In the genomic region with DNA sequence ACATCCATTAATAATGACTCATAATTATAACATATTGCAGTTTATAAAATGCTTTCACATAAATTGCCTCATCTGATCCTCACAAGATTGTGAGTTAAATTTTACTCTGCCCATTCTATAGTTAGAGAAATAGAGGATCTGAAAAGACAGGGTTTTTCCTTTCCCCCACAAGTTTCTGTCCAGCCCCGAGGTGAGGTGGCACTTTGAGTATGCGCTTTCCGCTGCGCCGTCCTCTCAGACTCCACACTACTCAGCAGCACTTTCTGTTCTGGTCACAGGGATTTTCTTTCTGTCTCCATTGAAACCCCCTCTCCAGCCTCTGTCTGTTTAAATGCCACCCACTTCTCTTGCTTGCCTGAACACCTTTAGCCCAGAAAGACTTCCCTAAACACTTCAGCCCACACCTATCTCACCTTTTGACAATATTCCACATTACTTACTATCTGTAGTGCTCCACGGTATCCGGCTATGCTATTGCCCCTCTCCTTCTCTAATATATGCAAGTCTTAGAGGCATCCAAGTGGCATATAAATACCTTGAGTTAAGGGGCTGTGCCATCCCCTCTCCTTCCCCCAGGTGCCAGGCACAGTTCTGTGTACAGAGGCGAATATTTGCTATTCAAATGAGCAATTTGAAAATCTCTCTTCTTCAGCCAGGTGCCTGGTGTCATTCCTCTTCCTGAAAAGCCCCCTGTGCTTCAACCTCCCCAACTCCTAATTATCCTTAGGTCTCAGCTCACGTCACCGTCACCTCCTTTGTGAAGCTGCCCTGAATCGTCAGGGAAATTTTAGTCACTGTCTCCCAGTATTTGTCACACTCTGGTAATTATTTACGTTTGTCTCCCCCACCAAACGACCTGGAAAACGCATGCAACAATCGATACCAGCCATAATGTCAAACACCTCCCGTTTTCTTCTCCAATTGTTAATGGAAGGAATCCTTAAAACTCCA, we compare ENCODE assay signal across 10 cellular contexts.
DNase-seq lines count a peak whose midpoint lies in the region; ATAC-seq and TF ChIP-seq lines count a peak whose summit lies in the region.
"Had no signal": no experiment of that assay in that cellular context is flagged by ENCODE, and none has a peak within 500 bp of the region (broad histone marks: within the 10 kb centered on the region; RNA-seq: fewer than 3 reads in every experiment).

No MANE protein-coding gene starts in this region.

- POLR2A ChIA-PET in activated CD8-positive, alpha-beta T cell treated with anti-CD3 and anti-CD28 coated beads for 36 hours (lab: Charles Lee) = no interaction called here
- POLR2A ChIA-PET in activated CD8-positive, alpha-beta T cell treated with anti-CD3 and anti-CD28 coated beads, Interleukin-2, amount 10 ng/mL, durations not matched to agents 7 days and 5 days (lab: Charles Lee) = no interaction called here

- TF ChIP-seq CTCF in activated CD8-positive, alpha-beta T cell treated with anti-CD3 and anti-CD28 coated beads for 36 hours (IDR thresholded peaks at IDR 0.05) = no peak
- no peak for TF ChIP-seq CTCF in MM.1S (IDR thresholded peaks at IDR 0.05; ENCODE audit: low read length)
- no peak for TF ChIP-seq CTCF in mucosa of descending colon (IDR thresholded peaks at IDR 0.05)

- DNase-seq in activated CD8-positive, alpha-beta T cell treated with anti-CD3 and anti-CD28 coated beads for 36 hours = peak; percentile 26
- DNase-seq in activated CD8-positive, alpha-beta T cell treated with anti-CD3 and anti-CD28 coated beads, Interleukin-2, amount 10 ng/mL, durations not matched to agents 7 days and 5 days = no peak
- DNase-seq in stimulated activated effector memory CD8-positive, alpha-beta T cell treated with anti-CD3 and anti-CD28 coated beads, Interleukin-12 subunit alpha, Interleukin-12 subunit beta, amount 100 ng/mL, for 72 hours (ENCODE audit: low spot score in 2 of 2) = peak in 1 of 2 donors; percentile 50
- no peak for DNase-seq in MM.1S
- no peak for DNase-seq in mucosa of descending colon
- no peak for DNase-seq in SW 1271 (lab: John Stamatoyannopoulos, UW)
- DNase-seq: NCI-H1092 treated with DMSO at 0.1 percent for 48 hours had no signal

- no peak overlapping the region for H3K4me2 ChIP-seq in MM.1S (ENCODE audit: low read depth, low read length)

- no peaks in the 10 kb centered on the region for H3K27me3 ChIP-seq in MM.1S (replicated peaks; ENCODE audit: insufficient read depth, low read length)

- no peak overlapping the region for H2AFZ ChIP-seq in MM.1S (ENCODE audit: low read length)

- H3K9me3 Mint-ChIP-seq in activated CD8-positive, alpha-beta T cell treated with anti-CD3 and anti-CD28 coated beads for 36 hours = no peaks in the 10 kb centered on the region
- H3K9me3 Mint-ChIP-seq in activated CD8-positive, alpha-beta T cell treated with anti-CD3 and anti-CD28 coated beads, Interleukin-2, amount 10 ng/mL, durations not matched to agents 7 days and 5 days (ENCODE audit: insufficient read depth) = no peaks in the 10 kb centered on the region
- no peaks in the 10 kb centered on the region for H3K9me3 Mint-ChIP-seq in stimulated activated effector memory CD8-positive, alpha-beta T cell treated with anti-CD3 and anti-CD28 coated beads, Interleukin-12 subunit alpha, Interleukin-12 subunit beta, amount 100 ng/mL, for 72 hours
- H3K9me3 Mint-ChIP-seq: T-helper 2 cell treated with Interferon-gamma antibody and Interleukin-4, amounts not matched to agents 5 μg/mL and 100 μg/mL, for 36 hours had no signal

- H3K4me1 ChIP-seq in MM.1S (ENCODE audit: low read length) = no peaks in the 10 kb centered on the region
- H3K4me1 ChIP-seq in mucosa of descending colon (ENCODE audit: low read depth) = no peaks in the 10 kb centered on the region

- H3K27me3 Mint-ChIP-seq in activated CD8-positive, alpha-beta T cell treated with anti-CD3 and anti-CD28 coated beads for 36 hours = peaks cover 5% of the 10 kb centered on the region
- no peaks in the 10 kb centered on the region for H3K27me3 Mint-ChIP-seq in activated CD8-positive, alpha-beta T cell treated with anti-CD3 and anti-CD28 coated beads, Interleukin-2, amount 10 ng/mL, durations not matched to agents 7 days and 5 days (ENCODE audit: low read depth)

- H3K27ac ChIP-seq in MM.1S (ENCODE audit: low read length) = no peak overlapping the region

- H3K9ac ChIP-seq in MM.1S (ENCODE audit: low read length) = no peak overlapping the region

- peaks cover 3% of the 10 kb centered on the region for H3K4me1 Mint-ChIP-seq in activated CD8-positive, alpha-beta T cell treated with anti-CD3 and anti-CD28 coated beads for 36 hours (ENCODE audit: low read depth)
- no peaks in the 10 kb centered on the region for H3K4me1 Mint-ChIP-seq in activated CD8-positive, alpha-beta T cell treated with anti-CD3 and anti-CD28 coated beads, Interleukin-2, amount 10 ng/mL, durations not matched to agents 7 days and 5 days (ENCODE audit: low read depth)
- H3K4me1 Mint-ChIP-seq in stimulated activated effector memory CD8-positive, alpha-beta T cell treated with anti-CD3 and anti-CD28 coated beads, Interleukin-12 subunit alpha, Interleukin-12 subunit beta, amount 100 ng/mL, for 72 hours = peaks cover 9% of the 10 kb centered on the region

- no peaks in the 10 kb centered on the region for H3K36me3 ChIP-seq in MM.1S (replicated peaks; ENCODE audit: insufficient read depth, low read length)
- H3K36me3 ChIP-seq in mucosa of descending colon (ENCODE audit: low read depth) = no peaks in the 10 kb centered on the region

- H4K20me1 ChIP-seq in MM.1S (ENCODE audit: insufficient read depth, low read length) = no peaks in the 10 kb centered on the region

- H3K9me2 ChIP-seq in MM.1S (replicated peaks; ENCODE audit: insufficient read depth, low read length) = no peaks in the 10 kb centered on the region

- H3K79me2 ChIP-seq in MM.1S (ENCODE audit: low read length) = no peaks in the 10 kb centered on the region

- no peaks in the 10 kb centered on the region for H3K9me3 ChIP-seq in MM.1S (replicated peaks; ENCODE audit: insufficient read depth, low read length)
- no peaks in the 10 kb centered on the region for H3K9me3 ChIP-seq in mucosa of descending colon

- no peaks in the 10 kb centered on the region for H3F3A ChIP-seq in MM.1S (ENCODE audit: insufficient read depth, low read length)

- CTCF ChIA-PET in activated CD8-positive, alpha-beta T cell treated with anti-CD3 and anti-CD28 coated beads for 36 hours (lab: Charles Lee) = no interaction called here
- CTCF ChIA-PET in activated CD8-positive, alpha-beta T cell treated with anti-CD3 and anti-CD28 coated beads, Interleukin-2, amount 10 ng/mL, durations not matched to agents 7 days and 5 days (lab: Charles Lee) = no interaction called here

- no peak overlapping the region for H3K27ac Mint-ChIP-seq in activated CD8-positive, alpha-beta T cell treated with anti-CD3 and anti-CD28 coated beads for 36 hours
- no peak overlapping the region for H3K27ac Mint-ChIP-seq in activated CD8-positive, alpha-beta T cell treated with anti-CD3 and anti-CD28 coated beads, Interleukin-2, amount 10 ng/mL, durations not matched to agents 7 days and 5 days
- H3K27ac Mint-ChIP-seq in stimulated activated effector memory CD8-positive, alpha-beta T cell treated with anti-CD3 and anti-CD28 coated beads, Interleukin-12 subunit alpha, Interleukin-12 subunit beta, amount 100 ng/mL, for 72 hours = no peak overlapping the region
- H3K27ac Mint-ChIP-seq: T-helper 2 cell treated with Interferon-gamma antibody and Interleukin-4, amounts not matched to agents 5 μg/mL and 100 μg/mL, for 36 hours had no signal

- H3K4me3 ChIP-seq in MM.1S (ENCODE audit: low read length) (no peak overlapping the region), mucosa of descending colon (no peak overlapping the region)

- peak; percentile 74 for ATAC-seq in activated CD8-positive, alpha-beta T cell treated with anti-CD3 and anti-CD28 coated beads for 36 hours
- no peak for ATAC-seq in activated CD8-positive, alpha-beta T cell treated with anti-CD3 and anti-CD28 coated beads, Interleukin-2, amount 10 ng/mL, durations not matched to agents 7 days and 5 days
- ATAC-seq in HG02571 (IDR thresholded peaks at IDR 0.05; ENCODE audit: unreplicated experiment) (peak; percentile 90), HG03521 (IDR thresholded peaks at IDR 0.05; ENCODE audit: unreplicated experiment) (peak; percentile 89), mucosa of descending colon (no peak)
- peak; percentile 84 for ATAC-seq in stimulated activated effector memory CD8-positive, alpha-beta T cell treated with anti-CD3 and anti-CD28 coated beads, Interleukin-12 subunit alpha, Interleukin-12 subunit beta, amount 100 ng/mL, for 72 hours

- H3K36me3 Mint-ChIP-seq in activated CD8-positive, alpha-beta T cell treated with anti-CD3 and anti-CD28 coated beads for 36 hours (ENCODE audit: low read depth) = no peaks in the 10 kb centered on the region
- H3K36me3 Mint-ChIP-seq in activated CD8-positive, alpha-beta T cell treated with anti-CD3 and anti-CD28 coated beads, Interleukin-2, amount 10 ng/mL, durations not matched to agents 7 days and 5 days (ENCODE audit: low read depth) = no peaks in the 10 kb centered on the region
- no peaks in the 10 kb centered on the region for H3K36me3 Mint-ChIP-seq in stimulated activated effector memory CD8-positive, alpha-beta T cell treated with anti-CD3 and anti-CD28 coated beads, Interleukin-12 subunit alpha, Interleukin-12 subunit beta, amount 100 ng/mL, for 72 hours

- no peak overlapping the region for H3K4me3 Mint-ChIP-seq in activated CD8-positive, alpha-beta T cell treated with anti-CD3 and anti-CD28 coated beads for 36 hours
- no peak overlapping the region for H3K4me3 Mint-ChIP-seq in activated CD8-positive, alpha-beta T cell treated with anti-CD3 and anti-CD28 coated beads, Interleukin-2, amount 10 ng/mL, durations not matched to agents 7 days and 5 days
- H3K4me3 Mint-ChIP-seq in stimulated activated effector memory CD8-positive, alpha-beta T cell treated with anti-CD3 and anti-CD28 coated beads, Interleukin-12 subunit alpha, Interleukin-12 subunit beta, amount 100 ng/mL, for 72 hours = no peak overlapping the region
- H3K4me3 Mint-ChIP-seq: T-helper 2 cell treated with Interferon-gamma antibody and Interleukin-4, amounts not matched to agents 5 μg/mL and 100 μg/mL, for 36 hours had no signal

- intact Hi-C loops in activated CD8-positive, alpha-beta T cell treated with anti-CD3 and anti-CD28 coated beads for 36 hours (cut with micrococcal nuclease) = no loop called here
- intact Hi-C loops in mucosa of descending colon (cut with DNase I, micrococcal nuclease) = no loop called here

Comparison
In these comparisons a context has a peak if more than half of its experiments do, and no peak if none do; other contexts are left out.
1. ATAC-seq: peak in activated CD8-positive, alpha-beta T cell treated with anti-CD3 and anti-CD28 coated beads for 36 hours (single experiment), HG02571 (single experiment), HG03521 (single experiment) and stimulated activated effector memory CD8-positive, alpha-beta T cell treated with anti-CD3 and anti-CD28 coated beads, Interleukin-12 subunit alpha, Interleukin-12 subunit beta, amount 100 ng/mL, for 72 hours (single experiment); none in activated CD8-positive, alpha-beta T cell treated with anti-CD3 and anti-CD28 coated beads, Interleukin-2, amount 10 ng/mL, durations not matched to agents 7 days and 5 days (single experiment) and mucosa of descending colon (single experiment).